Comparison of ENCODE assay signal across 8 cellular contexts in the genomic region with DNA sequence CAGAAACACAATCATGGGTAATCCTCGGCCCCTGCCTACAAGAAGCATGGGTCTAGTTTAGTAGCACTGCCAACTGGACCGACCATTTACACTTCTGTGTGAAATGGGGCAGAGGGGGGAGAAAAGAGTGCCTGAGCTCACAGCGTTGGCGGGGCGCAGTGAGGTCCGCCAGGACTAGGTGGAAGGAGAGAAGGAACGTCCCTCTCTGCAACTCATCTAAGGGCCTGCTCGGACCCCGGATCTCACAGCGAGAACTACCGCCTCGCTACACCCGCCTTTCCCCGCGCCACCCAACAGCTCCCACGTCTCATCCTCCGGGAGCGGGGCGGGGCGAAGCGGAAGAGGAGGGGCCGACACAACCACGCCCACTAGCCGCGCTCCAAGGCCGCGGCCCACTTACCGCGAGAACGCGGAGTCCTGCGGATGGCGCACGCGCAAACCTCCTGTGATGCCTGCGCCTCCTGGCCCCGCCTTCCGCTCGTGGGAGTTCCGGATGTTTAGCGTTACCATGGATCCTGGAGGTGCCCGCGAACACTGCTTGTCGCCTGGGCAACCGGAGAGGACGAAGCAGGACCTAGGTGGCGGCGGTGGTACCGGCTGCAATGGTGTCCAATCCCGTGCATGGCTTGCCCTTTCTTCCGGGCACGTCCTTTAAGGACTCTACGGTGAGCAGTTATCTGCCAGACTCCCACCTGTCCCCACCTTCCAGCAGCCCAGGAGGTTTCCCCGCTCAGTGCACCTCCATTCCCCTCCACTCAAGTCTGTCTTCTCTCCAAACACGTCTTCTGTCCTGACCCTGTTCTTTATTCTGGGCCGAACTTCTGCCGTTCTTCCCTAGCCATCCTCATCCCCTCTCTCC. TPM values are rescaled to one million over a fixed set of nuclear protein-coding genes. Genes with fewer than 3 reads are reported as not detected.
A peak's percentile ranks its signal among the peaks of the same experiment; 100 is the strongest.
DNase-seq lines count a peak whose midpoint lies in the region; ATAC-seq and TF ChIP-seq lines count a peak whose summit lies in the region.

A gene with protein sequence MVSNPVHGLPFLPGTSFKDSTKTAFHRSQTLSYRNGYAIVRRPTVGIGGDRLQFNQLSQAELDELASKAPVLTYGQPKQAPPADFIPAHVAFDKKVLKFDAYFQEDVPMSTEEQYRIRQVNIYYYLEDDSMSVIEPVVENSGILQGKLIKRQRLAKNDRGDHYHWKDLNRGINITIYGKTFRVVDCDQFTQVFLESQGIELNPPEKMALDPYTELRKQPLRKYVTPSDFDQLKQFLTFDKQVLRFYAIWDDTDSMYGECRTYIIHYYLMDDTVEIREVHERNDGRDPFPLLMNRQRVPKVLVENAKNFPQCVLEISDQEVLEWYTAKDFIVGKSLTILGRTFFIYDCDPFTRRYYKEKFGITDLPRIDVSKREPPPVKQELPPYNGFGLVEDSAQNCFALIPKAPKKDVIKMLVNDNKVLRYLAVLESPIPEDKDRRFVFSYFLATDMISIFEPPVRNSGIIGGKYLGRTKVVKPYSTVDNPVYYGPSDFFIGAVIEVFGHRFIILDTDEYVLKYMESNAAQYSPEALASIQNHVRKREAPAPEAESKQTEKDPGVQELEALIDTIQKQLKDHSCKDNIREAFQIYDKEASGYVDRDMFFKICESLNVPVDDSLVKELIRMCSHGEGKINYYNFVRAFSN (plus strand): TSS at position 534 of the 859 bp plus-strand sequence. CDS start 69 bp downstream, at position 603.

- H3K4me3 Mint-ChIP-seq in glutamatergic neuron (ENCODE audit: unreplicated experiment) = no peak within 1 kb of the TSS
- H3K4me3 Mint-ChIP-seq in osteocyte (ENCODE audit: unreplicated experiment) = no peak within 1 kb of the TSS

- H3K4me1 Mint-ChIP-seq in glutamatergic neuron (ENCODE audit: low read depth, unreplicated experiment) = peaks cover 9% of the 10 kb centered on the region
- H3K4me1 Mint-ChIP-seq in osteocyte (ENCODE audit: unreplicated experiment) = peaks cover 69% of the 10 kb centered on the region

- WGBS in SK-N-SH (ENCODE audit: low lambda C conversion rate) = 1% methylated on average over 18 of the region's 57 CpGs
- under 1% methylated on average over 57 of the region's 57 CpGs for WGBS in thymus

- TF ChIP-seq RAD21 in SK-N-SH (IDR thresholded peaks at IDR 0.05; ENCODE audit: low read length) = no peak

- H2AFZ ChIP-seq in SK-N-SH (ENCODE audit: low read depth) = peak within 1 kb of the TSS; percentile 58; the same call in 1 of the 2 replicates

- H3K27ac ChIP-seq in SK-N-SH (ENCODE audit: low read depth in 2 of 2, low read length in 1 of 2) (peak within 1 kb of the TSS; percentile 93 to 97), thymus (ENCODE audit: low read depth) (peak within 1 kb of the TSS; percentile 82)

- ATAC-seq in HG02588 (IDR thresholded peaks at IDR 0.05; ENCODE audit: unreplicated experiment) = peak; percentile 92
- ATAC-seq in activated naive CD4-positive, alpha-beta T cell treated with anti-CD3 and anti-CD28 coated beads, Interleukin-2, amount 50 U/mL, for 72 hours = peak; percentile 93

- H3K9me3 Mint-ChIP-seq in activated naive CD4-positive, alpha-beta T cell treated with anti-CD3 and anti-CD28 coated beads, Interleukin-2, amount 50 U/mL, for 72 hours = no peaks in the 10 kb centered on the region
- H3K9me3 Mint-ChIP-seq in glutamatergic neuron (ENCODE audit: unreplicated experiment) (peaks cover 4% of the 10 kb centered on the region), osteocyte (ENCODE audit: unreplicated experiment) (no peaks in the 10 kb centered on the region)

- H3K4me3 ChIP-seq in GM08714 (ENCODE audit: low read length) (peak within 1 kb of the TSS; percentile 82), SK-N-SH (ENCODE audit: low read depth in 2 of 2, low read length in 1 of 2) (peak within 1 kb of the TSS; percentile 78 to 88), thymus (ENCODE audit: low read length) (peak within 1 kb of the TSS; percentile 84)

- H3K36me3 ChIP-seq in SK-N-SH (replicated peaks in 1 of 2; ENCODE audit: control insufficient read depth in 1 of 2, insufficient read depth in 2 of 2, low read length in 1 of 2) = peaks cover 2 to 3% of the 10 kb centered on the region in 2 experiments
- H3K36me3 ChIP-seq in thymus (ENCODE audit: control insufficient read depth, insufficient read depth) = no peaks in the 10 kb centered on the region

- H3K27me3 ChIP-seq in SK-N-SH (ENCODE audit: insufficient read depth) = no peaks in the 10 kb centered on the region
- H3K27me3 ChIP-seq in thymus (ENCODE audit: control insufficient read depth, insufficient read depth) = no peaks in the 10 kb centered on the region

- no peaks in the 10 kb centered on the region for H3K9me2 ChIP-seq in SK-N-SH

- peaks cover 60% of the 10 kb centered on the region for H3F3A ChIP-seq in SK-N-SH (replicated peaks; ENCODE audit: insufficient read depth)

- no peaks in the 10 kb centered on the region for H4K20me1 ChIP-seq in SK-N-SH (ENCODE audit: insufficient read depth)

- CTCF ChIA-PET in SK-N-SH (lab: Yijun Ruan, JAX) = interaction anchor here (0.8 to 6.2 kb wide), 15 partner anchors 20 to 245 kb away, joined by 3 to 94 read pairs (median 6); a partner anchor contains a TSS

- H3K4me1 ChIP-seq in SK-N-SH (ENCODE audit: control insufficient read depth in 1 of 2, insufficient read depth in 2 of 2, low read depth in 1 of 2, low read length in 1 of 2) (peaks cover 23 to 54% of the 10 kb centered on the region in 2 experiments), thymus (ENCODE audit: control insufficient read depth, insufficient read depth, low read length) (peaks cover 15% of the 10 kb centered on the region)

- no peak for TF ChIP-seq CTCF in SK-N-SH (IDR thresholded peaks at IDR 0.05)
- no peak for TF ChIP-seq CTCF in glutamatergic neuron (IDR thresholded peaks at IDR 0.05; ENCODE audit: partially characterized antibody, unreplicated experiment)
- no peak for TF ChIP-seq CTCF in osteocyte (IDR thresholded peaks at IDR 0.05)

- POLR2A ChIA-PET in SK-N-SH (lab: Yijun Ruan, JAX) = interaction anchor here (0.7 to 1.9 kb wide), 12 partner anchors 13 to 242 kb away, joined by 3 to 6 read pairs (median 4); a partner anchor contains a TSS

- peaks cover 48% of the 10 kb centered on the region for H3K79me2 ChIP-seq in SK-N-SH (ENCODE audit: insufficient read depth)

- peak within 1 kb of the TSS; percentile 91 for H3K4me2 ChIP-seq in SK-N-SH

- H3K9me3 ChIP-seq in SK-N-SH (no peaks in the 10 kb centered on the region), thymus (ENCODE audit: control insufficient read depth) (no peaks in the 10 kb centered on the region)

- no peaks in the 10 kb centered on the region for H3K36me3 Mint-ChIP-seq in activated naive CD4-positive, alpha-beta T cell treated with anti-CD3 and anti-CD28 coated beads, Interleukin-2, amount 50 U/mL, for 72 hours
- H3K36me3 Mint-ChIP-seq in glutamatergic neuron (ENCODE audit: unreplicated experiment) = no peaks in the 10 kb centered on the region
- no peaks in the 10 kb centered on the region for H3K36me3 Mint-ChIP-seq in osteocyte (ENCODE audit: unreplicated experiment)

- H3K9ac ChIP-seq in SK-N-SH = peak within 1 kb of the TSS; percentile 94

- H3K27me3 Mint-ChIP-seq in glutamatergic neuron (ENCODE audit: unreplicated experiment) = peaks cover 2% of the 10 kb centered on the region
- no peaks in the 10 kb centered on the region for H3K27me3 Mint-ChIP-seq in osteocyte (ENCODE audit: unreplicated experiment)

- peak within 1 kb of the TSS in 1 of 2 donors; percentile 93 for H3K27ac Mint-ChIP-seq in activated naive CD4-positive, alpha-beta T cell treated with anti-CD3 and anti-CD28 coated beads, Interleukin-2, amount 50 U/mL, for 72 hours
- H3K27ac Mint-ChIP-seq in glutamatergic neuron (ENCODE audit: unreplicated experiment) (peak within 1 kb of the TSS; percentile 88), osteocyte (ENCODE audit: unreplicated experiment) (no peak within 1 kb of the TSS)

- no peak for TF ChIP-seq EP300 in SK-N-SH (IDR thresholded peaks at IDR 0.05; ENCODE audit: borderline replicate concordance in 1 of 2, low read depth in 1 of 2, low read length in 1 of 2)

- DNase-seq in NCI-H1092 (lab: John Stamatoyannopoulos, UW) (peak; percentile 96), SK-N-SH (peak; percentile 94), glutamatergic neuron (peak; percentile 99), osteocyte (ENCODE audit: extremely low spot score, unreplicated experiment) (peak; percentile 100)
- DNase-seq in activated naive CD4-positive, alpha-beta T cell treated with anti-CD3 and anti-CD28 coated beads, Interleukin-2, amount 50 U/mL, for 72 hours (ENCODE audit: low spot score in 2 of 2) = peak; percentile 97 to 99

TF ChIP-seq in SK-N-SH, 30 proteins besides CTCF, POLR2A, EP300 and RAD21 (continues in another document):
- no peak; the same call in 1 of the 2 replicates for TF ChIP-seq TCF12 (IDR thresholded peaks at IDR 0.05)
- peak; percentile 81 for TF ChIP-seq TAF1 (IDR thresholded peaks at IDR 0.05; ENCODE audit: borderline replicate concordance, low read depth, low read length)
- TF ChIP-seq POLR2AphosphoS5 (IDR thresholded peaks at IDR 0.05; ENCODE audit: low read depth, low read length) = peak; percentile 97
- TF ChIP-seq, protein P1, sequence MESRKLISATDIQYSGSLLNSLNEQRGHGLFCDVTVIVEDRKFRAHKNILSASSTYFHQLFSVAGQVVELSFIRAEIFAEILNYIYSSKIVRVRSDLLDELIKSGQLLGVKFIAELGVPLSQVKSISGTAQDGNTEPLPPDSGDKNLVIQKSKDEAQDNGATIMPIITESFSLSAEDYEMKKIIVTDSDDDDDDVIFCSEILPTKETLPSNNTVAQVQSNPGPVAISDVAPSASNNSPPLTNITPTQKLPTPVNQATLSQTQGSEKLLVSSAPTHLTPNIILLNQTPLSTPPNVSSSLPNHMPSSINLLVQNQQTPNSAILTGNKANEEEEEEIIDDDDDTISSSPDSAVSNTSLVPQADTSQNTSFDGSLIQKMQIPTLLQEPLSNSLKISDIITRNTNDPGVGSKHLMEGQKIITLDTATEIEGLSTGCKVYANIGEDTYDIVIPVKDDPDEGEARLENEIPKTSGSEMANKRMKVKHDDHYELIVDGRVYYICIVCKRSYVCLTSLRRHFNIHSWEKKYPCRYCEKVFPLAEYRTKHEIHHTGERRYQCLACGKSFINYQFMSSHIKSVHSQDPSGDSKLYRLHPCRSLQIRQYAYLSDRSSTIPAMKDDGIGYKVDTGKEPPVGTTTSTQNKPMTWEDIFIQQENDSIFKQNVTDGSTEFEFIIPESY (IDR thresholded peaks at IDR 0.05; ENCODE audit: borderline replicate concordance, low read depth) = peak; percentile 97
- TF ChIP-seq TEAD4 (IDR thresholded peaks at IDR 0.05; ENCODE audit: borderline replicate concordance, insufficient read depth) = no peak
- no peak for TF ChIP-seq FOXM1 (IDR thresholded peaks at IDR 0.05; ENCODE audit: low read depth)

RNA-seq across cellular contexts. Expression of the gene that starts here (rescaled TPM):
- polyA plus RNA-seq in SK-N-SH (2012; rRNA removed) (39.4 and 54.3 TPM in 2 replicates), thymus (75.6 TPM)
- 20.2 and 22.6 TPM in 2 replicates for polyA plus RNA-seq in SK-N-SH (2012; cell fraction: cytosol; rRNA removed)
- 204 and 279 TPM in 2 replicates for polyA plus RNA-seq in SK-N-SH (2012; cell fraction: nucleus; rRNA removed)
- 1 to 10 TPM; 4.4 to 6.4 TPM for total RNA-seq in activated naive CD4-positive, alpha-beta T cell treated with anti-CD3 and anti-CD28 coated beads, Interleukin-2, amount 50 U/mL, for 72 hours
- total RNA-seq in glutamatergic neuron (ENCODE audit: unreplicated experiment) (25.6 TPM), osteocyte (28.9 and 33.8 TPM in 2 replicates)

Comparison
In these comparisons a context has a peak if more than half of its experiments do, and no peak if none do; other contexts are left out.
1. Peak in every context shown above with its lines: DNase-seq, ATAC-seq, H3K4me3 ChIP-seq and H3K27ac ChIP-seq.